14 cellular contexts compared by ENCODE assay signal in genomic region chr5:155027993-155028629, GRCh38. TPM values are rescaled to one million over a fixed set of nuclear protein-coding genes. Genes with fewer than 3 reads are reported as not detected.
DNase-seq lines count a peak whose midpoint lies in the region; ATAC-seq, FAIRE-seq and TF ChIP-seq lines count a peak whose summit lies in the region.
"Had no signal": no experiment of that assay in that cellular context is flagged by ENCODE, and none has a peak within 500 bp of the region (broad histone marks: within the 10 kb centered on the region; RNA-seq: fewer than 3 reads in every experiment).

No MANE protein-coding gene starts in this region.

- H3K27me3 ChIP-seq in endodermal cell (ENCODE audit: control insufficient read depth, insufficient read depth, low read length, poor library complexity, severe bottlenecking) (no peaks in the 10 kb centered on the region), colonic mucosa (no peaks in the 10 kb centered on the region)
- H3K27me3 ChIP-seq: MG63 had no signal

- H3K4me1 ChIP-seq in endodermal cell (ENCODE audit: control insufficient read depth, insufficient read depth, low read length): no peaks in the 10 kb centered on the region
- H3K4me1 ChIP-seq in colonic mucosa: no peaks in the 10 kb centered on the region
- H3K4me1 ChIP-seq in kidney (ENCODE audit: control insufficient read depth in 1 of 2, insufficient read depth in 1 of 2, low read depth in 1 of 2, low read length in 2 of 2): no peaks in the 10 kb centered on the region

- H3K9me3 ChIP-seq in endodermal cell (ENCODE audit: control insufficient read depth, low read length) (no peaks in the 10 kb centered on the region), colonic mucosa (no peaks in the 10 kb centered on the region), kidney (ENCODE audit: control insufficient read depth in 1 of 2, low read length in 2 of 2) (no peaks in the 10 kb centered on the region)

- TF ChIP-seq CTCF in NB4 (IDR thresholded peaks at IDR 0.05; ENCODE audit: low read depth, low read length) (no peak), endodermal cell (conservative IDR thresholded peaks at IDR 0.05) (peak; percentile 78), colonic mucosa (IDR thresholded peaks at IDR 0.05) (no peak), kidney (IDR thresholded peaks at IDR 0.05; ENCODE audit: borderline replicate concordance, extremely low read depth, insufficient read depth) (no peak)

- H3K27me3 Mint-ChIP-seq in endodermal cell (ENCODE audit: insufficient read depth): peaks cover 3% of the 10 kb centered on the region

- no peak overlapping the region for H3K4me3 ChIP-seq in NB4 (ENCODE audit: low read depth, low read length)
- no peak overlapping the region for H3K4me3 ChIP-seq in endodermal cell (ENCODE audit: low read length)
- no peak overlapping the region for H3K4me3 ChIP-seq in colonic mucosa
- no peak overlapping the region for H3K4me3 ChIP-seq in kidney (ENCODE audit: low read length in 2 of 2)
- H3K4me3 ChIP-seq: MG63 had no signal

- DNase-seq in ACHN (peak; percentile 24), GM12892 (ENCODE audit: insufficient read length) (no peak), NB4 (ENCODE audit: low read depth) (peak; percentile 10), endodermal cell (peak; percentile 64), colonic mucosa (no peak), kidney (no peak)
- no peak for DNase-seq in stimulated activated CD4-positive, alpha-beta T cell treated with anti-CD3 and anti-CD28 coated beads, Interleukin-4, amount 100 ng/mL, for 1 hour
- DNase-seq: activated T-cell treated with anti-CD3 and anti-CD28 coated beads, Interleukin-2, amount 50 U/mL, for 24 hours; DMS153; hypothalamus; MG63 had no signal

- TF ChIP-seq POLR2A in GM12892 (IDR thresholded peaks at IDR 0.05; ENCODE audit: low read depth, low read length) (no peak), NB4 (IDR thresholded peaks at IDR 0.05; ENCODE audit: extremely low read depth, insufficient read length) (no peak)

- no peaks in the 10 kb centered on the region for H3K4me1 Mint-ChIP-seq in endodermal cell
- H3K4me1 Mint-ChIP-seq: nephron had no signal

- H3K36me3 ChIP-seq in endodermal cell (ENCODE audit: control insufficient read depth, insufficient read depth, low read length): no peaks in the 10 kb centered on the region
- no peaks in the 10 kb centered on the region for H3K36me3 ChIP-seq in colonic mucosa
- no peaks in the 10 kb centered on the region for H3K36me3 ChIP-seq in kidney (ENCODE audit: control insufficient read depth in 1 of 2, insufficient read depth in 2 of 2, low read length in 2 of 2)
- H3K36me3 ChIP-seq: MG63 had no signal

- peak; percentile 62 for FAIRE-seq in GM12892 (lab: Jason Lieb, UNC)
- FAIRE-seq in kidney (lab: Jason Lieb, UNC): no peak

- ATAC-seq in GM19452 (IDR thresholded peaks at IDR 0.05; ENCODE audit: unreplicated experiment): no peak

- no peaks in the 10 kb centered on the region for H3K36me3 Mint-ChIP-seq in endodermal cell (ENCODE audit: low read depth)

- H3K27ac ChIP-seq in endodermal cell (ENCODE audit: low read depth, low read length): no peak overlapping the region
- no peak overlapping the region for H3K27ac ChIP-seq in colonic mucosa
- no peak overlapping the region for H3K27ac ChIP-seq in kidney (ENCODE audit: low read depth in 2 of 2, low read length in 2 of 2)

- intact Hi-C loops in colonic mucosa (cut with DNase I) (no loop called here), kidney (cut with DNase I) (no loop called here)

- no peaks in the 10 kb centered on the region for H3K9me3 Mint-ChIP-seq in endodermal cell

- WGBS in endodermal cell (ENCODE audit: insufficient coverage in 1 of 2, insufficient read length in 1 of 2), 2 experiments: 22% methylated on average over 1 of the region's 1 CpG; no CpG with 5 or more reads in 1 of the 2 experiments

- in situ Hi-C loops in ACHN (cut with HindIII; ENCODE audit: low pct_ligation_motif_present, low pct_unique_long_range_greater_than_20kb, low sequenced_read_pairs): no loop called here

- no peak overlapping the region for H3K4me3 Mint-ChIP-seq in endodermal cell
- H3K4me3 Mint-ChIP-seq: activated T-cell treated with anti-CD3 and anti-CD28 coated beads, Interleukin-2, amount 50 U/mL, for 24 hours; dendritic cell treated with granulocyte-macrophage colony-stimulating factor and Interleukin-4, amounts not matched to agents 40 ng/mL and 50 ng/mL, for 4 days; nephron had no signal

- no peak overlapping the region for H3K27ac Mint-ChIP-seq in endodermal cell
- H3K27ac Mint-ChIP-seq: activated T-cell treated with anti-CD3 and anti-CD28 coated beads, Interleukin-2, amount 50 U/mL, for 24 hours; dendritic cell treated with granulocyte-macrophage colony-stimulating factor and Interleukin-4, amounts not matched to agents 40 ng/mL and 50 ng/mL, for 4 days; nephron had no signal

- H3K9ac ChIP-seq in endodermal cell (ENCODE audit: extremely low read depth, low read length, poor library complexity, severe bottlenecking) (no peak overlapping the region), colonic mucosa (ENCODE audit: low read depth in 2 of 2, low read length in 2 of 2) (no peak overlapping the region), kidney (ENCODE audit: low read length in 2 of 2) (no peak overlapping the region)

RNA-seq across cellular contexts. Expression of gene KIF4B, which starts 14.6 kb away (rescaled TPM):
- polyA plus RNA-seq in GM12892 (2012; ENCODE audit: missing spikeins): not detected
- under 1 TPM in 1 of 2 donors, not detected in 1; 0.18 TPM for total RNA-seq in endodermal cell
- 0.04 TPM for polyA plus RNA-seq in endodermal cell (2013, experiment 1 of 2)
- polyA plus RNA-seq in endodermal cell (2013, experiment 2 of 2): not detected
- not detected for total RNA-seq in colonic mucosa
- total RNA-seq in kidney: not detected
- not detected for polyA plus RNA-seq in kidney (ENCODE audit: insufficient read depth, low read depth, low replicate concordance)

Comparison
In these comparisons a context has a peak if more than half of its experiments do, and no peak if none do; other contexts are left out.
1. DNase-seq: peak in ACHN (single experiment), NB4 (single experiment) and endodermal cell (single experiment); none in GM12892 (single experiment), stimulated activated CD4-positive, alpha-beta T cell treated with anti-CD3 and anti-CD28 coated beads, Interleukin-4, amount 100 ng/mL, for 1 hour (single experiment), colonic mucosa (single experiment) and kidney (single experiment).